Comparison of ENCODE assay signal across 11 cellular contexts in genomic region chrX:154321152-154321551, GRCh38. TPM values are rescaled to one million over a fixed set of nuclear protein-coding genes. Genes with fewer than 3 reads are reported as not detected.
"Had no signal": no experiment of that assay in that cellular context is flagged by ENCODE, and none has a peak within 500 bp of the region (broad histone marks: within the 10 kb centered on the region; RNA-seq: fewer than 3 reads in every experiment).

No MANE protein-coding gene starts in this region.

- H3K4me3 ChIP-seq: cardiac muscle cell, colonic mucosa, SK-N-MC, upper lobe of left lung had no signal

- H3K4me1 ChIP-seq: colonic mucosa had no signal

- H3K4me3 Mint-ChIP-seq: activated CD4-positive, alpha-beta T cell treated with anti-CD3 and anti-CD28 coated beads, Interleukin-2, amount 10 ng/mL, durations not matched to agents 7 days and 5 days; T-helper 1 cell treated with Interleukin-12 subunit alpha and Interleukin-12 subunit beta and Interleukin-4 antibody, amounts not matched to agents 30 μg/mL and 1 μg/mL, for 36 hours; WTC11 had no signal

- H3K27me3 Mint-ChIP-seq: activated CD4-positive, alpha-beta T cell treated with anti-CD3 and anti-CD28 coated beads, Interleukin-2, amount 10 ng/mL, durations not matched to agents 7 days and 5 days had no signal

- H3K27me3 ChIP-seq: cardiac muscle cell, neutrophil, upper lobe of left lung had no signal

- H3K9me3 Mint-ChIP-seq: activated CD4-positive, alpha-beta T cell treated with anti-CD3 and anti-CD28 coated beads, Interleukin-2, amount 10 ng/mL, durations not matched to agents 7 days and 5 days; T-helper 1 cell treated with Interleukin-12 subunit alpha and Interleukin-12 subunit beta and Interleukin-4 antibody, amounts not matched to agents 30 μg/mL and 1 μg/mL, for 36 hours; WTC11 had no signal

- H3K27ac Mint-ChIP-seq: activated CD4-positive, alpha-beta T cell treated with anti-CD3 and anti-CD28 coated beads, Interleukin-2, amount 10 ng/mL, durations not matched to agents 7 days and 5 days; T-helper 1 cell treated with Interleukin-12 subunit alpha and Interleukin-12 subunit beta and Interleukin-4 antibody, amounts not matched to agents 30 μg/mL and 1 μg/mL, for 36 hours; WTC11 had no signal

- H3K27ac ChIP-seq: cardiac muscle cell, colonic mucosa, neutrophil, SK-N-MC, upper lobe of left lung had no signal

- H3K36me3 ChIP-seq: cardiac muscle cell, colonic mucosa, neutrophil, upper lobe of left lung had no signal

- H3K36me3 Mint-ChIP-seq: WTC11 had no signal

- DNase-seq: activated CD4-positive, alpha-beta T cell treated with anti-CD3 and anti-CD28 coated beads, Interleukin-2, amount 10 ng/mL, durations not matched to agents 7 days and 5 days; colonic mucosa; foreskin melanocyte; retina; upper lobe of left lung had no signal

- H3K9me3 ChIP-seq: colonic mucosa, neutrophil, upper lobe of left lung had no signal

RNA-seq across cellular contexts. Expression of gene TKTL1, which starts 25.6 kb away (rescaled TPM):
- total RNA-seq: cardiac muscle cell, colonic mucosa, kidney epithelial cell had no signal
- polyA plus RNA-seq: cardiac muscle cell had no signal

RNA-seq across cellular contexts. Expression of gene TEX28, which starts 26.2 kb away (rescaled TPM):
- total RNA-seq: activated CD4-positive, alpha-beta T cell treated with anti-CD3 and anti-CD28 coated beads, Interleukin-2, amount 10 ng/mL, durations not matched to agents 7 days and 5 days; cardiac muscle cell; colonic mucosa; kidney epithelial cell; upper lobe of left lung; WTC11 had no signal
- polyA plus RNA-seq: cardiac muscle cell had no signal
